ENCODE assay signal across 11 cellular contexts in genomic region chr9:113154471-113154870, GRCh38. TPM values are rescaled to one million over a fixed set of nuclear protein-coding genes. Genes with fewer than 3 reads are reported as not detected.
DNase-seq lines count a peak whose midpoint lies in the region; ATAC-seq, FAIRE-seq and TF ChIP-seq lines count a peak whose summit lies in the region.
"Had no signal": no experiment of that assay in that cellular context is flagged by ENCODE, and none has a peak within 500 bp of the region (broad histone marks: within the 10 kb centered on the region; RNA-seq: fewer than 3 reads in every experiment).

No MANE protein-coding gene starts in this region.

- ATAC-seq in WTC11 = no peak
- no peak for ATAC-seq in activated naive CD4-positive, alpha-beta T cell treated with anti-CD3 and anti-CD28 coated beads, Interleukin-2, amount 50 U/mL, for 72 hours

- peak overlapping the region in 1 of 4 donors; percentile 3 for H3K4me3 ChIP-seq in esophagus squamous epithelium

- peaks cover 27% of the 10 kb centered on the region for H3K4me1 Mint-ChIP-seq in WTC11

- WGBS in esophagus squamous epithelium, 2 donors = 63 to 84% methylated on average over 6 of the region's 6 CpGs

- CTCF ChIA-PET in WTC11 (lab: Charles Lee) = no interaction called here

- DNase-seq in D721Med (ENCODE audit: insufficient read length, low spot score) (peak; percentile 48), RKO (ENCODE audit: low spot score) (peak; percentile 96), fibroblast of gingiva (ENCODE audit: low read depth) (peak; percentile 18), pons (ENCODE audit: low spot score) (peak; percentile 62), WTC11 (ENCODE audit: low spot score) (no peak), esophagus squamous epithelium (lab: John Stamatoyannopoulos, UW) (no peak)
- DNase-seq in stimulated activated naive CD4-positive, alpha-beta T cell treated with Interleukin-2 at 50 U/mL for 16 hours (lab: John Stamatoyannopoulos, UW) = no peak
- no peak for DNase-seq in activated naive CD4-positive, alpha-beta T cell treated with anti-CD3 and anti-CD28 coated beads, Interleukin-2, amount 50 U/mL, for 72 hours (ENCODE audit: low spot score in 2 of 2)
- DNase-seq: DMS53; NCI-H187 treated with DMSO at 0.1 percent for 48 hours; stimulated activated CD4-positive, alpha-beta T cell treated with anti-CD3 and anti-CD28 coated beads, Interleukin-15, amount 100 ng/mL, for 24 hours had no signal

- no peak for FAIRE-seq in D721Med (lab: Jason Lieb, UNC)

- peak overlapping the region in 2 of 4 donors; percentile 18 to 62 for H3K27ac ChIP-seq in esophagus squamous epithelium

- peaks cover 12 to 50% (median 12%) of the 10 kb centered on the region in 3 donors for H3K4me1 ChIP-seq in esophagus squamous epithelium

- H3K27me3 Mint-ChIP-seq in WTC11 (ENCODE audit: low read depth) = peaks cover 20% of the 10 kb centered on the region

- H3K27ac Mint-ChIP-seq in WTC11 = no peak overlapping the region
- H3K27ac Mint-ChIP-seq in activated naive CD4-positive, alpha-beta T cell treated with anti-CD3 and anti-CD28 coated beads, Interleukin-2, amount 50 U/mL, for 72 hours = no peak overlapping the region

- H3K27me3 ChIP-seq in esophagus squamous epithelium = no peaks in the 10 kb centered on the region

- peaks cover 3% of the 10 kb centered on the region; the same call in 1 of the 2 replicates for H3K36me3 Mint-ChIP-seq in WTC11
- peaks cover 0 to 4% of the 10 kb centered on the region in 2 donors for H3K36me3 Mint-ChIP-seq in activated naive CD4-positive, alpha-beta T cell treated with anti-CD3 and anti-CD28 coated beads, Interleukin-2, amount 50 U/mL, for 72 hours

- no peaks in the 10 kb centered on the region for H3K9me3 ChIP-seq in esophagus squamous epithelium

- H3K36me3 ChIP-seq in esophagus squamous epithelium = peaks cover 0 to 31% (median 0%) of the 10 kb centered on the region in 3 donors

- H3K4me3 Mint-ChIP-seq in WTC11 = no peak overlapping the region

- intact Hi-C loops in esophagus squamous epithelium (cut with DNase I) = no loop called here

- H3K9me3 Mint-ChIP-seq in WTC11 = no peaks in the 10 kb centered on the region
- no peaks in the 10 kb centered on the region for H3K9me3 Mint-ChIP-seq in activated naive CD4-positive, alpha-beta T cell treated with anti-CD3 and anti-CD28 coated beads, Interleukin-2, amount 50 U/mL, for 72 hours

- no peak for TF ChIP-seq CTCF in D721Med (IDR thresholded peaks at IDR 0.05; ENCODE audit: insufficient read depth, missing control alignments)
- no peak for TF ChIP-seq CTCF in WTC11 (IDR thresholded peaks at IDR 0.05)
- TF ChIP-seq CTCF in esophagus squamous epithelium (IDR thresholded peaks at IDR 0.05) = no peak

- POLR2A ChIA-PET in WTC11 (lab: Charles Lee) = no interaction called here

- TF ChIP-seq POLR2A in esophagus squamous epithelium (IDR thresholded peaks at IDR 0.05) = no peak

TF ChIP-seq in WTC11, 78 proteins besides CTCF, POLR2A, EP300 and RAD21:
- TF ChIP-seq OVOL2 (CRISPR knock-in tag; IDR thresholded peaks at IDR 0.05; ENCODE audit: borderline replicate concordance) = no peak
- no peak for TF ChIP-seq FOXP4 (CRISPR knock-in tag; IDR thresholded peaks at IDR 0.05)
- TF ChIP-seq RELA (CRISPR knock-in tag; IDR thresholded peaks at IDR 0.05; ENCODE audit: borderline replicate concordance) = no peak
- TF ChIP-seq IRF1 (CRISPR knock-in tag; IDR thresholded peaks at IDR 0.05) = no peak
- no peak for TF ChIP-seq TP53 (CRISPR knock-in tag; IDR thresholded peaks at IDR 0.05)
- no peak for TF ChIP-seq ETV6 (CRISPR knock-in tag; IDR thresholded peaks at IDR 0.05)
- TF ChIP-seq IRF2 (CRISPR knock-in tag; IDR thresholded peaks at IDR 0.05; ENCODE audit: borderline replicate concordance, low read depth) = no peak
- TF ChIP-seq MXD4 (CRISPR knock-in tag; IDR thresholded peaks at IDR 0.05; ENCODE audit: borderline replicate concordance) = no peak
- no peak for TF ChIP-seq KAT7 (CRISPR knock-in tag; IDR thresholded peaks at IDR 0.05; ENCODE audit: borderline replicate concordance)
- no peak for TF ChIP-seq ELF4 (CRISPR knock-in tag; IDR thresholded peaks at IDR 0.05; ENCODE audit: low read depth)
- TF ChIP-seq TEAD1 (CRISPR knock-in tag; IDR thresholded peaks at IDR 0.05) = no peak
- no peak for TF ChIP-seq ZNF317 (CRISPR knock-in tag; IDR thresholded peaks at IDR 0.05; ENCODE audit: borderline replicate concordance, low read depth)
- no peak for TF ChIP-seq E2F5 (CRISPR knock-in tag; IDR thresholded peaks at IDR 0.05)

RNA-seq across cellular contexts. Expression of gene SLC31A2, which starts 3.7 kb away (rescaled TPM):
- total RNA-seq in WTC11 (2021) (1.7 to 2.0 TPM (median 1.8 TPM) in 3 replicates), esophagus squamous epithelium (10 to 100 TPM in 3 of 4 donors, 1 to 10 TPM in 1; 7.1 to 15.2 (median 12.8) TPM)
- total RNA-seq in activated naive CD4-positive, alpha-beta T cell treated with anti-CD3 and anti-CD28 coated beads, Interleukin-2, amount 50 U/mL, for 72 hours = 1 to 10 TPM; 2.1 to 3.8 TPM

Comparison
In these comparisons a context has a peak if more than half of its experiments do, and no peak if none do; other contexts are left out.
1. DNase-seq: peak in D721Med (single experiment), RKO (single experiment), fibroblast of gingiva (single experiment) and pons (single experiment); none in WTC11 (single experiment), stimulated activated naive CD4-positive, alpha-beta T cell treated with Interleukin-2 at 50 U/mL for 16 hours (single experiment), activated naive CD4-positive, alpha-beta T cell treated with anti-CD3 and anti-CD28 coated beads, Interleukin-2, amount 50 U/mL, for 72 hours (0 of 2) and esophagus squamous epithelium (single experiment).